Comparison of ENCODE assay signal across 2 cellular contexts in genomic region chr13:68628994-68629393, GRCh38.
TF ChIP-seq lines count a peak whose summit lies in the region.

No MANE protein-coding gene starts in this region.

TF ChIP-seq in HepG2, 621 proteins besides CTCF, POLR2A, EP300 and RAD21 (continued from another document):
- TF ChIP-seq ZNF34 (CRISPR knock-in tag; IDR thresholded peaks at IDR 0.05; ENCODE audit: borderline replicate concordance) (no peak), MED1 (CRISPR knock-in tag; IDR thresholded peaks at IDR 0.05) (no peak), MAFK (conservative IDR thresholded peaks at IDR 0.05 in 1 of 2, IDR thresholded peaks at IDR 0.05 in 1 of 2; ENCODE audit: low read length in 2 of 2) (peak; percentile 96 to 98)

TF ChIP-seq in K562, 482 proteins besides CTCF, POLR2A, EP300 and RAD21 (continued from another document):
- TF ChIP-seq ZNF740 (CRISPR knock-in tag; IDR thresholded peaks at IDR 0.05) = no peak
- TF ChIP-seq ZNF740 (tag; IDR thresholded peaks at IDR 0.05) = no peak
- TF ChIP-seq NCOA6 (IDR thresholded peaks at IDR 0.05) = no peak
- TF ChIP-seq HIVEP1 (CRISPR knock-in tag; IDR thresholded peaks at IDR 0.05) = no peak
- TF ChIP-seq HDAC2 (IDR thresholded peaks at IDR 0.05) = no peak
- no peak for TF ChIP-seq RNF219 (CRISPR knock-in tag; IDR thresholded peaks at IDR 0.05)
- TF ChIP-seq RNF2 (IDR thresholded peaks at IDR 0.05) = no peak
- peak; percentile 86 for TF ChIP-seq MAFK (IDR thresholded peaks at IDR 0.05; ENCODE audit: low read length)
- TF ChIP-seq DLX4 (CRISPR knock-in tag; IDR thresholded peaks at IDR 0.05) = no peak
- TF ChIP-seq MAFF (IDR thresholded peaks at IDR 0.05; ENCODE audit: low read length) = peak; percentile 88
- no peak for TF ChIP-seq ZNF592 (IDR thresholded peaks at IDR 0.05)
- no peak for TF ChIP-seq NCOA4 (IDR thresholded peaks at IDR 0.05; ENCODE audit: partially characterized antibody)
- TF ChIP-seq ZNF316 (IDR thresholded peaks at IDR 0.05) = peak; percentile 81
- peak; percentile 56 for TF ChIP-seq C11orf30 (IDR thresholded peaks at IDR 0.05; ENCODE audit: low read depth)
- TF ChIP-seq PHB (CRISPR knock-in tag; IDR thresholded peaks at IDR 0.05) = no peak
- no peak for TF ChIP-seq NEUROD1 (IDR thresholded peaks at IDR 0.05; ENCODE audit: borderline replicate concordance, low read depth, low read length, partially characterized antibody)
